8 cellular contexts compared by ENCODE assay signal in the genomic region with DNA sequence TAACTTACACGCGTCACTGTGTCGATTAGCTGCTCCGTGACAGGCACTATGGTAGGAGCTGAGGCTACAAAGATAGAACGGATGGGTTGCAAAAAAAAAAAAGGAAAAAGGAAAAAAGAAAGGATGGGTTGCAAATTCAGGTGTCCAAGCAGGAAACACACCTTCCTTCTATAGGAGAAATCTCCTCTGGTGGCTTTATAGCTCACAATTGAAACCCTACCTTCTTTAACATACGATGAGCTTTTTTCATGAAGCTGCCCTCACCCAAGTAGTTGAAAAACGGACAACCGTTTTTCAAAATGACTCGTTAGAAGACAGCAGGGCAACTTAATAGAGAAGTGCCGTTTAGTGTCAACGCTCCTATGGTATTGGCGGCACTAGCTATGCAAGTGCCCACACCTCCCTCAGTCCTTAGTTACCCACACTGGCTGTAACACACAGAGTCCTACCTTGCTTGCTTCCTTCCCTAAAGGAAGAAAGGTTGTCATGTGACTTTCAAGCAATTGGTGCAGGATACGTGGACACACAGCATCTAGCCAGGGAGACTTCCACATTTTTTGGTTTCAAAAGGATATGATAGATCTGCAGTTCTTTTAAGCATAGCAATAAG. TPM values are rescaled to one million over a fixed set of nuclear protein-coding genes. Genes with fewer than 3 reads are reported as not detected.
A peak's percentile ranks its signal among the peaks of the same experiment; 100 is the strongest.
DNase-seq lines count a peak whose midpoint lies in the region; ATAC-seq and TF ChIP-seq lines count a peak whose summit lies in the region.

No MANE protein-coding gene starts in this region.

- peaks cover 11% of the 10 kb centered on the region for H3K36me3 Mint-ChIP-seq in stimulated activated naive CD8-positive, alpha-beta T cell treated with anti-CD3 and anti-CD28 coated beads, Interleukin-15, Interleukin-2, amounts not matched to agents 100 ng/mL and 50 ng/mL, for 24 hours (ENCODE audit: low read depth)

- H3K27me3 Mint-ChIP-seq in stimulated activated naive CD8-positive, alpha-beta T cell treated with anti-CD3 and anti-CD28 coated beads, Interleukin-15, Interleukin-2, amounts not matched to agents 100 ng/mL and 50 ng/mL, for 24 hours: no peaks in the 10 kb centered on the region

- TF ChIP-seq CTCF in GM12875 (IDR thresholded peaks at IDR 0.05; ENCODE audit: borderline replicate concordance, insufficient read depth, low read depth, low read length): no peak

- peak overlapping the region; percentile 96 for H3K4me3 Mint-ChIP-seq in stimulated activated naive CD8-positive, alpha-beta T cell treated with anti-CD3 and anti-CD28 coated beads, Interleukin-15, Interleukin-2, amounts not matched to agents 100 ng/mL and 50 ng/mL, for 24 hours

- DNase-seq in AG08396 (ENCODE audit: low spot score) (peak; percentile 20), HT-29 (ENCODE audit: low spot score) (peak; percentile 57), RKO (ENCODE audit: low spot score) (peak; percentile 81), cerebellar cortex (ENCODE audit: low spot score) (peak; percentile 88), left kidney (ENCODE audit: low read depth, low spot score) (peak; percentile 63)

- H3K9me3 Mint-ChIP-seq in stimulated activated naive CD8-positive, alpha-beta T cell treated with anti-CD3 and anti-CD28 coated beads, Interleukin-15, Interleukin-2, amounts not matched to agents 100 ng/mL and 50 ng/mL, for 24 hours: no peaks in the 10 kb centered on the region

- no peak for ATAC-seq in GM21576 (IDR thresholded peaks at IDR 0.05; ENCODE audit: unreplicated experiment)

- H3K27ac Mint-ChIP-seq in stimulated activated naive CD8-positive, alpha-beta T cell treated with anti-CD3 and anti-CD28 coated beads, Interleukin-15, Interleukin-2, amounts not matched to agents 100 ng/mL and 50 ng/mL, for 24 hours: peak overlapping the region; percentile 97

- H3K4me3 ChIP-seq in GM12875 (ENCODE audit: low read depth, low read length): peak overlapping the region; percentile 68

- H3K4me1 Mint-ChIP-seq in stimulated activated naive CD8-positive, alpha-beta T cell treated with anti-CD3 and anti-CD28 coated beads, Interleukin-15, Interleukin-2, amounts not matched to agents 100 ng/mL and 50 ng/mL, for 24 hours (ENCODE audit: low read depth): peaks cover 37% of the 10 kb centered on the region

RNA-seq across cellular contexts. Expression of gene TRIP11, which starts 0.7 kb away (rescaled TPM):
- total RNA-seq in HT-29 (2014; rRNA removed; shearing (Covaris generic)): 7.1 and 11.1 TPM in 2 replicates

Comparison
In these comparisons a context has a peak if more than half of its experiments do, and no peak if none do; other contexts are left out.
1. DNase-seq: peak in every context shown above with its lines; median percentile 88 in cerebellar cortex; 81 in RKO; 63 in left kidney; 57 in HT-29; 20 in AG08396.